1 cellular context compared by ENCODE assay signal in the genomic region with DNA sequence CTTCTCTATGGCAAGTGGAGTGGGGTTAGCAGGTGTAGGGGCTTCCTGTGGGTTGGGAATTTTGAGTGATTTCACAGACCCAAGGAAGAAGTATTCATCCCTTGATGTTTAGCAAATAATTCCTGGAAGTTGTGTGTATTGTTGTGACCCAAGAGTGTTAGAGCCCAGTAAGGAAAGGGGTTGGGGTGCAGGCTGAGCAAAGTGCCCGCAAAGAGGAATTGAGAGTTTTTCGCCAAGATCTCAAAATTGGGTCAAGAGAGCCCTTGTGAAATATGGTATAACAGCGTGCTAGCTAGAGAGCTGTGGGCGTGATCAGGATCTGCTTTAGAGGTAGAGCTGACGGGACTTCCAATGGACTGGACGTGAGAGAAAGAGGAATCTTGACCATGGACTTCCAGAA.
TF ChIP-seq lines count a peak whose summit lies in the region.

No MANE protein-coding gene starts in this region.

TF ChIP-seq in HepG2, 621 proteins besides CTCF, POLR2A, EP300 and RAD21 (continued from another document):
- no peak for TF ChIP-seq TIGD3 (CRISPR knock-in tag; IDR thresholded peaks at IDR 0.05; ENCODE audit: borderline replicate concordance)
- no peak for TF ChIP-seq ZNF781 (CRISPR knock-in tag; IDR thresholded peaks at IDR 0.05; ENCODE audit: borderline replicate concordance, not compliant biosample characterization)
